ENCODE assay signal across 26 cellular contexts in the genomic region with DNA sequence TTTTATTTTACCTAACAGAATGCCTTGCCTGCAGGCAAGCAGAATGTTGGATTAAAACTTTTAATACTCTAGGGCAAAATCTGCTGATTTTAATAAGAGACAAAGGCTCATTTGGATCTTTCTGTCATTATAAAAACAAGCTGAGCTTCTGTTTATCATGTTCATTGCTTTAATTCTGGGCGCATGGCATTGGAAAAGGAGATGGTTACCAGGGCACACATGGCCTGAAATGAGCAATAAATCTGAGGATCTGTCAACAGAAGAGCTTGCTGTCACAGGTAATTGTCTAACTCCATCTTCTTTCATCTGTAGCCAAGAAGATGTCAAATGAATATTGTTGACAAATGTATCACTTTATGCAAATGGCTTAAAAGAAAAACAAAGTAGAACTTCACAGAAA.
"Had no signal": no experiment of that assay in that cellular context is flagged by ENCODE, and none has a peak within 500 bp of the region (broad histone marks: within the 10 kb centered on the region; RNA-seq: fewer than 3 reads in every experiment).

No MANE protein-coding gene starts in this region.

- H3K27me3 ChIP-seq: esophagus squamous epithelium, heart right ventricle, ovary, sigmoid colon, testis, tibial artery had no signal

- H3K36me3 ChIP-seq: esophagus squamous epithelium, heart right ventricle, lower lobe of right lung, ovary, sigmoid colon, tibial artery had no signal

- H3K4me3 ChIP-seq: esophagus squamous epithelium, heart right ventricle, lower lobe of right lung, ovary, psoas muscle, sigmoid colon, testis, tibial artery had no signal

- ATAC-seq: effector memory CD8-positive, alpha-beta T cell; heart right ventricle; left cardiac atrium; left ventricle myocardium superior; lower lobe of right lung; naive thymus-derived CD8-positive, alpha-beta T cell; psoas muscle; right cardiac atrium; stimulated activated memory B cell treated with anti-CD40 and anti-IgM and Interleukin-4, amounts not matched to agents 10 μg/mL and 1 μg/mL and 100 μg/mL, for 72 hours; stimulated activated naive CD8-positive, alpha-beta T cell treated with anti-CD3 and anti-CD28 coated beads, Interleukin-15, Interleukin-2, amounts not matched to agents 100 U/mL and 50 U/mL, for 24 hours had no signal

- DNase-seq: cortex of kidney; effector memory CD8-positive, alpha-beta T cell; erythroblast; esophagus squamous epithelium; foreskin melanocyte; glutamatergic neuron; heart right ventricle; hippocampal formation; left cardiac atrium; left ventricle myocardium superior; lower lobe of right lung; naive thymus-derived CD8-positive, alpha-beta T cell; nephron progenitor cell; occipital lobe; ovary; posterior cingulate gyrus; psoas muscle; right cardiac atrium; sigmoid colon; stimulated activated CD4-positive, alpha-beta T cell treated with anti-CD3 and anti-CD28 coated beads, Interleukin-2, amount 100 ng/mL, for 24 hours; stimulated activated CD4-positive, alpha-beta T cell treated with anti-CD3 and anti-CD28 coated beads, Interleukin-4, amount 100 ng/mL, for 4 hours; stimulated activated naive CD8-positive, alpha-beta T cell treated with anti-CD3 and anti-CD28 coated beads, Interleukin-15, Interleukin-2, amounts not matched to agents 100 U/mL and 50 U/mL, for 24 hours; substantia nigra; testis; tibial artery had no signal

- H3K4me1 ChIP-seq: esophagus squamous epithelium, heart right ventricle, lower lobe of right lung, psoas muscle, sigmoid colon, testis, tibial artery had no signal

- H3K27ac ChIP-seq: esophagus squamous epithelium, heart right ventricle, lower lobe of right lung, ovary, psoas muscle, sigmoid colon, testis, tibial artery had no signal

- H3K9me3 ChIP-seq: esophagus squamous epithelium, heart right ventricle, lower lobe of right lung, ovary, sigmoid colon, testis, tibial artery had no signal
